27 cellular contexts compared by ENCODE assay signal in genomic region chr2:146376511-146377084, GRCh38.
"Had no signal": no experiment of that assay in that cellular context is flagged by ENCODE, and none has a peak within 500 bp of the region (broad histone marks: within the 10 kb centered on the region; RNA-seq: fewer than 3 reads in every experiment).

No MANE protein-coding gene starts in this region.

- H3K4me1 Mint-ChIP-seq: natural killer cell; neural progenitor cell; stimulated activated effector memory CD8-positive, alpha-beta T cell treated with anti-CD3 and anti-CD28 coated beads, Interleukin-12 subunit alpha, Interleukin-12 subunit beta, amount 100 ng/mL, for 72 hours; stimulated activated naive B cell treated with anti-CD40 and anti-IgM and Interleukin-4, amounts not matched to agents 10 μg/mL and 1 μg/mL and 100 μg/mL, for 72 hours had no signal

- H3K9ac ChIP-seq: neural progenitor cell, parathyroid adenoma had no signal

- FAIRE-seq: small intestine had no signal

- H3K9me3 ChIP-seq: ovary, right lobe of liver, sigmoid colon, thoracic aorta, thyroid gland, upper lobe of right lung, uterus had no signal

- H3K36me3 Mint-ChIP-seq: neural progenitor cell; stimulated activated effector memory CD8-positive, alpha-beta T cell treated with anti-CD3 and anti-CD28 coated beads, Interleukin-12 subunit alpha, Interleukin-12 subunit beta, amount 100 ng/mL, for 72 hours; stimulated activated naive B cell treated with anti-CD40 and anti-IgM and Interleukin-4, amounts not matched to agents 10 μg/mL and 1 μg/mL and 100 μg/mL, for 72 hours had no signal

- DNase-seq: natural killer cell; occipital lobe; ovary; posterior cingulate gyrus; psoas muscle; right cardiac atrium; right lobe of liver; sigmoid colon; small intestine; stimulated activated CD4-positive, alpha-beta T cell treated with anti-CD3 and anti-CD28 coated beads, Interleukin-15, amount 100 ng/mL, for 24 hours; stimulated activated CD4-positive, alpha-beta T cell treated with anti-CD3 and anti-CD28 coated beads, Interleukin-2, amount 100 ng/mL, for 24 hours; stimulated activated CD4-positive, alpha-beta T cell treated with anti-CD3 and anti-CD28 coated beads, Interleukin-2, amount 100 ng/mL, for 48 hours; stimulated activated CD4-positive, alpha-beta T cell treated with anti-CD3 and anti-CD28 coated beads, Interleukin-4, amount 100 ng/mL, for 24 hours; stimulated activated naive B cell treated with anti-CD40 and anti-IgM and Interleukin-4, amounts not matched to agents 10 μg/mL and 1 μg/mL and 100 μg/mL, for 72 hours; stimulated activated naive CD4-positive, alpha-beta T cell treated with Interleukin-2 at 50 U/mL for 16 hours; stomach; thyroid gland; upper lobe of right lung; uterus had no signal

- ATAC-seq: natural killer cell; psoas muscle; right cardiac atrium; right lobe of liver; stimulated activated effector memory CD8-positive, alpha-beta T cell treated with anti-CD3 and anti-CD28 coated beads, Interleukin-12 subunit alpha, Interleukin-12 subunit beta, amount 100 ng/mL, for 72 hours; stimulated activated naive B cell treated with anti-CD40 and anti-IgM and Interleukin-4, amounts not matched to agents 10 μg/mL and 1 μg/mL and 100 μg/mL, for 72 hours; upper lobe of right lung had no signal

- H3K36me3 ChIP-seq: neural progenitor cell, ovary, right lobe of liver, sigmoid colon, stomach, thoracic aorta, thyroid gland, tibial nerve, upper lobe of right lung, uterus had no signal

- H3K27ac Mint-ChIP-seq: natural killer cell; neural progenitor cell; progenitor cell of endocrine pancreas; stimulated activated effector memory CD8-positive, alpha-beta T cell treated with anti-CD3 and anti-CD28 coated beads, Interleukin-12 subunit alpha, Interleukin-12 subunit beta, amount 100 ng/mL, for 72 hours; stimulated activated naive B cell treated with anti-CD40 and anti-IgM and Interleukin-4, amounts not matched to agents 10 μg/mL and 1 μg/mL and 100 μg/mL, for 72 hours; stimulated activated naive CD8-positive, alpha-beta T cell treated with anti-CD3 and anti-CD28 coated beads, Interleukin-15, Interleukin-2, amounts not matched to agents 100 ng/mL and 50 ng/mL, for 24 hours had no signal

- H3K4me3 Mint-ChIP-seq: natural killer cell; nephron; neural progenitor cell; stimulated activated effector memory CD8-positive, alpha-beta T cell treated with anti-CD3 and anti-CD28 coated beads, Interleukin-12 subunit alpha, Interleukin-12 subunit beta, amount 100 ng/mL, for 72 hours; stimulated activated naive B cell treated with anti-CD40 and anti-IgM and Interleukin-4, amounts not matched to agents 10 μg/mL and 1 μg/mL and 100 μg/mL, for 72 hours; stimulated activated naive CD8-positive, alpha-beta T cell treated with anti-CD3 and anti-CD28 coated beads, Interleukin-15, Interleukin-2, amounts not matched to agents 100 ng/mL and 50 ng/mL, for 24 hours had no signal

- H3K4me3 ChIP-seq: neural progenitor cell, ovary, psoas muscle, right lobe of liver, sigmoid colon, stomach, thoracic aorta, thyroid gland, tibial nerve, upper lobe of right lung, uterus had no signal

- H3K9me3 Mint-ChIP-seq: neural progenitor cell had no signal

- H3K27ac ChIP-seq: neural progenitor cell, ovary, parathyroid adenoma, psoas muscle, right lobe of liver, sigmoid colon, stomach, thoracic aorta, thyroid gland, tibial nerve, upper lobe of right lung, uterus had no signal

- H3K27me3 Mint-ChIP-seq: progenitor cell of endocrine pancreas; stimulated activated naive B cell treated with anti-CD40 and anti-IgM and Interleukin-4, amounts not matched to agents 10 μg/mL and 1 μg/mL and 100 μg/mL, for 72 hours; stimulated activated naive CD8-positive, alpha-beta T cell treated with anti-CD3 and anti-CD28 coated beads, Interleukin-15, Interleukin-2, amounts not matched to agents 100 ng/mL and 50 ng/mL, for 24 hours had no signal
